ENCODE assay signal across 25 cellular contexts in genomic region chr13:96581741-96582140, GRCh38.
DNase-seq lines count a peak whose midpoint lies in the region; ATAC-seq and TF ChIP-seq lines count a peak whose summit lies in the region.
"Had no signal": no experiment of that assay in that cellular context is flagged by ENCODE, and none has a peak within 500 bp of the region (broad histone marks: within the 10 kb centered on the region; RNA-seq: fewer than 3 reads in every experiment).

No MANE protein-coding gene starts in this region.

- ATAC-seq in GM18511 (IDR thresholded peaks at IDR 0.05; ENCODE audit: unreplicated experiment) (no peak), GM18907 (IDR thresholded peaks at IDR 0.05; ENCODE audit: unreplicated experiment) (no peak)
- ATAC-seq: A549; CD8-positive, alpha-beta T cell had no signal

- no peak for TF ChIP-seq CTCF in coronary artery (IDR thresholded peaks at IDR 0.05)

- no peak overlapping the region for H3K4me3 ChIP-seq in coronary artery
- H3K4me3 ChIP-seq: A549, SK-N-MC had no signal

- H3K27ac ChIP-seq in cingulate gyrus (ENCODE audit: low read depth, low read length), result peak overlapping the region; percentile 29
- peak overlapping the region; percentile 17 for H3K27ac ChIP-seq in temporal lobe (ENCODE audit: low read depth, low read length)
- H3K27ac ChIP-seq in coronary artery, result no peak overlapping the region
- H3K27ac ChIP-seq: A549, HL-60, KMS-11, SK-N-MC had no signal

- DNase-seq in NCI-H2171 (lab: John Stamatoyannopoulos, UW), result peak; percentile 5
- peak; percentile 68 for DNase-seq in inferior parietal cortex (ENCODE audit: extremely low spot score)
- no peak for DNase-seq in coronary artery (ENCODE audit: low spot score)
- DNase-seq: C1 segment of cervical spinal cord; Caco-2; CD8-positive, alpha-beta T cell; DMS79 treated with DMSO at 0.1 percent for 48 hours; GF-D8; HCEC 1CT; NCI-H1048; NCI-H1417; NCI-H187; NCI-H2081 treated with DMSO at 0.1 percent for 48 hours; NCI-H446; NCI-H524 treated with DMSO at 0.1 percent for 48 hours; NCI-H774; SIG-M5 had no signal

Comparison
In these comparisons a context has a peak if more than half of its experiments do, and no peak if none do; other contexts are left out.
1. H3K27ac ChIP-seq: peak in cingulate gyrus (single experiment) and temporal lobe (single experiment); none in coronary artery (0 of 2).